8 cellular contexts compared by ENCODE assay signal in the genomic region with DNA sequence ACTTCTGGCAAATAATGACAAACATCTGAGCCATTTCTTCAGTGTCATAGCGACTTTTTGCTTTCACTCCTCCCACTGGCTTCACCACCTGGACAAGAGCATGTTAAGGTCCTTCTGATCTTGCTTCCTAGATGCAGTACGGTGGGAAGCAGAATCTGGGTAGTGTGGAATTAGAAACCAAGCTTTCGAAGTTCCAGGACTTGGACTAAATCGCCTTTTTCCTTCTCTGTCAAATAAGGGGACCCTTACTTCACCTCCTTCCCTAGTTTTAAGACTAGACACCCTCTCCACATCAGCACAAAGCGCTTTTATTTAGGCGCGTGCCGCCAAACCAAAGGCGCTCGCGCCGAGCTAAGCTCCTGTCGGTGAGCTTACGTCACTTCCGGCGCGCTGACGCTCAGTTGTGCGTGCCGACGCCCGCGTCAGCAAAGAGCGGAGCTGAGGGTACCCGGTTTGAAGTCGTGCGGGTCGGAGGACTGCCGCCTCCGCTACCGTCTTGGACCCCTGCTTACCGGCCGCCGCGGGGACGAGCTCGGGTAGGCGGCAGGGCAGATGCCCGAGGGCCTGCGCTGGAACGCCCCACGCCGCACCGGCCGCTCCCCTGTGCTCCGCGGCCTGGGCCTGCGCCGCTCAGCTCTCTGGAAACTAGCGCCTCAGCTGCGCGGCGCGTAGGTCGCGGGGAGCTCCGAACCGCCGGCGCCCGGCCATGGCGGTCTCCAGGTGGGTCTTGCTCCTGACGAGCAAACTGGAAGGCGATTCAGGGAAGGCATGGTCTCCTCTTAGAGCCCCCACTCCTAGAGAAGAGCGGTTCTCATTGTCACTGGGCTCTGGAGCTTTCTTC. TPM values are rescaled to one million over a fixed set of nuclear protein-coding genes. Genes with fewer than 3 reads are reported as not detected.
DNase-seq lines count a peak whose midpoint lies in the region; ATAC-seq and TF ChIP-seq lines count a peak whose summit lies in the region.

TSS of gene BTAF1 (plus strand) at position 400 of the 841 bp plus-strand sequence. CDS start at position 707, 307 bp downstream.

- H3K27me3 ChIP-seq in adipocyte (replicated peaks; ENCODE audit: control insufficient read depth, insufficient read depth, low read length) = no peaks in the 10 kb centered on the region

- H3K27ac Mint-ChIP-seq in type B pancreatic cell = peak within 1 kb of the TSS; percentile 98

- no peaks in the 10 kb centered on the region for H3K27me3 Mint-ChIP-seq in type B pancreatic cell

- H3K36me3 ChIP-seq in adipocyte (ENCODE audit: control insufficient read depth, insufficient read depth, low read length, severe bottlenecking) = no peaks in the 10 kb centered on the region

- peak; percentile 98 for ATAC-seq in HG02610 (IDR thresholded peaks at IDR 0.05; ENCODE audit: unreplicated experiment)

- H3K4me1 Mint-ChIP-seq in type B pancreatic cell (ENCODE audit: unreplicated experiment) = peaks cover 21% of the 10 kb centered on the region

- TF ChIP-seq CTCF in type B pancreatic cell (conservative IDR thresholded peaks at IDR 0.05) = no peak

- DNase-seq in NCI-H1092 treated with DMSO at 0.1 percent for 48 hours (lab: John Stamatoyannopoulos, UW) (peak; percentile 72), T follicular helper cell (ENCODE audit: low read depth) (peak; percentile 88), adipocyte (ENCODE audit: low read depth) (peak; percentile 98), cardiac septum (ENCODE audit: low spot score) (peak; percentile 97), pons (ENCODE audit: low spot score) (peak; percentile 95), type B pancreatic cell (ENCODE audit: extremely low spot score, unreplicated experiment) (peak; percentile 90)

- H3K9me3 ChIP-seq in adipocyte (ENCODE audit: control insufficient read depth, low read length) = peaks cover 4% of the 10 kb centered on the region

- H3K4me3 Mint-ChIP-seq in type B pancreatic cell = peak within 1 kb of the TSS; percentile 97

- H3K4me1 ChIP-seq in adipocyte (ENCODE audit: control insufficient read depth, insufficient read depth, low read length) = peaks cover 10% of the 10 kb centered on the region

- peaks cover 4% of the 10 kb centered on the region for H3K9me3 Mint-ChIP-seq in type B pancreatic cell

- H3K4me3 ChIP-seq in adipocyte (ENCODE audit: low read length) = peak within 1 kb of the TSS; percentile 93

- intact Hi-C loops in cardiac septum (cut with DNase I) = loop anchor here (5.0 kb wide), 1 partner anchor 126 kb away; the partner anchor contains the start of gene TNKS2

- H3K36me3 Mint-ChIP-seq in type B pancreatic cell = peaks cover 9% of the 10 kb centered on the region

- peak; percentile 92 for TF ChIP-seq POLR2A in GM10847 (IDR thresholded peaks at IDR 0.05; ENCODE audit: extremely low read depth, insufficient read length)

- peak within 1 kb of the TSS; percentile 93 for H3K9ac ChIP-seq in adipocyte (ENCODE audit: low read length)

RNA-seq across cellular contexts. Expression of gene BTAF1, which starts in this region (rescaled TPM):
- total RNA-seq in cardiac septum (15.9 TPM), type B pancreatic cell (ENCODE audit: low replicate concordance) (33.2 and 34.7 TPM in 2 replicates)

Comparison
In these comparisons a context has a peak if more than half of its experiments do, and no peak if none do; other contexts are left out.
1. Peak in every context shown above with its lines: DNase-seq, ATAC-seq and H3K4me3 ChIP-seq.